22 cellular contexts compared by ENCODE assay signal in genomic region chr1:233224291-233224690, GRCh38.
"Had no signal": no experiment of that assay in that cellular context is flagged by ENCODE, and none has a peak within 500 bp of the region (broad histone marks: within the 10 kb centered on the region; RNA-seq: fewer than 3 reads in every experiment).

No MANE protein-coding gene starts in this region.

- ATAC-seq: gastroesophageal sphincter; left colon; stimulated activated effector memory CD8-positive, alpha-beta T cell treated with anti-CD3 and anti-CD28 coated beads, Interleukin-12 subunit alpha, Interleukin-12 subunit beta, amount 100 ng/mL, for 72 hours had no signal

- DNase-seq: activated CD4-positive, alpha-beta T cell treated with anti-CD3 and anti-CD28 coated beads for 4 hours; activated CD4-positive, alpha-beta T cell treated with anti-CD3 and anti-CD28 coated beads, Interleukin-2, amount 50 U/mL, for 48 hours; activated CD8-positive, alpha-beta memory T cell treated with anti-CD3 and anti-CD28 coated beads for 24 hours; activated effector memory CD4-positive, alpha-beta T cell treated with Interleukin-2 at 50 U/mL for 16 hours; activated naive CD4-positive, alpha-beta T cell treated with Interleukin-2 at 50 U/mL for 16 hours; adrenal gland; cortex of kidney; esophagus squamous epithelium; hippocampal formation; kidney; left colon; mammary epithelial cell; naive B cell; nephron progenitor cell; ovary; right lobe of liver; stimulated activated CD4-positive, alpha-beta T cell treated with anti-CD3 and anti-CD28 coated beads, Interleukin-4, amount 100 ng/mL, for 24 hours; T-helper 1 cell; trophoblast cell had no signal

- FAIRE-seq: kidney, urothelium cell line had no signal
